9 cellular contexts compared by ENCODE assay signal in the genomic region with DNA sequence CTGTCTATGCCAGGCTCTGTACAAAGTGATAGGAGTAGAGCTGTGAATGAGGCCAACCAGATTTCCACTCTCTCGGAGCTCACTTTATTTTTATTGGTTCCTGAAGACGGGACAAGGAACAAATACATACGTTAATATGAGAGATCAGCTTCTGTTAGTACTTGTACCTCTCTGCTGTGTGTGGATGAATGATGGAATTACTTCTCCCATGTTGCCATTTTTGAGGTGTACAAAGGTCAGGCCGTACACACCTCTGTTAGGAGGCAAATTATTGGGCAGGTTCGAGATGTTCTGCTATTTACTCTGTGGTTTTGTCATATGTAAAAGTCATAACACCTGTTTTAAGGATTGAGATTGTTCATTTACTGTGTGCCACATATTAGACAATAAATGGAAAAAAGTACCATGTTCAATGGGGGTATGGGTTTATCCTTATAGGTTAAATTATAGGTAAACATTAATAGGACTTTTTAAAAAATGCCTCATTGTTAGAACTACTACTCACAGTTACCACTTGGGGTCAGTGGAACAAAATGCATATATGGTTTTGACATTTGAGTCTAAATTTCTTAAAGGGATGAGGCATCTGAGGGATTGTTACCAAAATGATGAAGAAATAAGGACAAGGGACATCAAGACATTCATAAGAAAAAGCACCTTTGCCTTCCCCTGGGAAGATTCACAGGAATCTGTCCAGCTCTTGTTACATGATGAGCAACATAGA. TPM values are rescaled to one million over a fixed set of nuclear protein-coding genes. Genes with fewer than 3 reads are reported as not detected.
DNase-seq lines count a peak whose midpoint lies in the region; TF ChIP-seq lines count a peak whose summit lies in the region.
"Had no signal": no experiment of that assay in that cellular context is flagged by ENCODE, and none has a peak within 500 bp of the region (broad histone marks: within the 10 kb centered on the region; RNA-seq: fewer than 3 reads in every experiment).

No MANE protein-coding gene starts in this region.

- TF ChIP-seq CTCF in mammary epithelial cell (conservative IDR thresholded peaks at IDR 0.05 in 1 of 2, IDR thresholded peaks at IDR 0.05 in 1 of 2; ENCODE audit: extremely low read depth in 1 of 2, insufficient read depth in 1 of 2, low read depth in 1 of 2, low read length in 2 of 2) = peak in 1 of 2 donors; percentile 20
- peak; percentile 45 for TF ChIP-seq CTCF in osteocyte (IDR thresholded peaks at IDR 0.05)
- peak in 1 of 6 experiments; percentile 5 for TF ChIP-seq CTCF in thyroid gland (IDR thresholded peaks at IDR 0.05)

- H3K9me3 ChIP-seq in Karpas-422 (ENCODE audit: low read length) = no peaks in the 10 kb centered on the region
- H3K9me3 ChIP-seq in mammary epithelial cell (replicated peaks; ENCODE audit: insufficient read depth, low read length) = no peaks in the 10 kb centered on the region
- H3K9me3 ChIP-seq in thyroid gland = no peaks in the 10 kb centered on the region

- H3K27me3 Mint-ChIP-seq in osteocyte (ENCODE audit: unreplicated experiment) = no peaks in the 10 kb centered on the region

- intact Hi-C loops in mammary epithelial cell (cut with micrococcal nuclease) (no loop called here), thyroid gland (cut with DNase I) (no loop called here)

- H3K36me3 Mint-ChIP-seq in osteocyte (ENCODE audit: unreplicated experiment) = no peaks in the 10 kb centered on the region

- no peaks in the 10 kb centered on the region for H3K9me3 Mint-ChIP-seq in osteocyte (ENCODE audit: unreplicated experiment)

- 95% methylated on average over 5 of the region's 5 CpGs for WGBS in mammary epithelial cell (ENCODE audit: low coverage, missing lambda C conversion rate)
- WGBS in thyroid gland, 2 donors = 87 to 93% methylated on average over 5 of the region's 5 CpGs

- H3K4me2 ChIP-seq in Karpas-422 (ENCODE audit: low read depth, low read length, poor library complexity, severe bottlenecking) (no peak overlapping the region), mammary epithelial cell (ENCODE audit: insufficient read depth, low read depth, low read length) (peak overlapping the region; percentile 99)

- peak overlapping the region; percentile 94 for H3K4me3 Mint-ChIP-seq in osteocyte (ENCODE audit: unreplicated experiment)

- H3K27ac ChIP-seq in Karpas-422 (ENCODE audit: low read length) (no peak overlapping the region), mammary epithelial cell (ENCODE audit: insufficient read depth, low read depth, low read length) (no peak overlapping the region), thyroid gland (peak overlapping the region in 1 of 3 donors; percentile 95)

- peak overlapping the region; percentile 99 for H3K27ac Mint-ChIP-seq in osteocyte (ENCODE audit: unreplicated experiment)

- TF ChIP-seq POLR2A in thyroid gland (IDR thresholded peaks at IDR 0.05) = no peak

- H3K79me2 ChIP-seq in Karpas-422 (ENCODE audit: low read length) (no peaks in the 10 kb centered on the region), mammary epithelial cell (ENCODE audit: insufficient read depth, low read length) (peaks cover 26% of the 10 kb centered on the region)

- H4K20me1 ChIP-seq in Karpas-422 (ENCODE audit: insufficient read depth, low read depth, low read length) = no peaks in the 10 kb centered on the region
- H4K20me1 ChIP-seq in mammary epithelial cell (ENCODE audit: insufficient read depth, low read length) = no peaks in the 10 kb centered on the region

- H3K27me3 ChIP-seq in Karpas-422 (ENCODE audit: low read length) = peaks cover 4% of the 10 kb centered on the region; the same call in 1 of the 2 replicates
- no peaks in the 10 kb centered on the region for H3K27me3 ChIP-seq in mammary epithelial cell (ENCODE audit: insufficient read depth, low read length)
- H3K27me3 ChIP-seq in thyroid gland = no peaks in the 10 kb centered on the region

- CTCF ChIA-PET in mammary epithelial cell (lab: Charles Lee; ENCODE audit: low non-redundant PET) = no interaction called here

- H3K4me1 ChIP-seq in Karpas-422 (ENCODE audit: low read length) (peaks cover 31% of the 10 kb centered on the region), mammary epithelial cell (ENCODE audit: insufficient read depth, low read length) (peaks cover 11% of the 10 kb centered on the region), thyroid gland (peaks cover 0 to 14% of the 10 kb centered on the region in 2 donors)

- dilution Hi-C loops in mammary epithelial cell (cut with HindIII; ENCODE audit: low sequenced_read_pairs) = no loop called here

- no peaks in the 10 kb centered on the region for H3K36me3 ChIP-seq in Karpas-422 (ENCODE audit: insufficient read depth, low read length)
- no peaks in the 10 kb centered on the region for H3K36me3 ChIP-seq in mammary epithelial cell (ENCODE audit: insufficient read depth, low read length)
- no peaks in the 10 kb centered on the region for H3K36me3 ChIP-seq in thyroid gland

- no peak overlapping the region for H3K4me3 ChIP-seq in Karpas-422 (ENCODE audit: low read length)
- peak overlapping the region in 1 of 3 experiments; percentile 85 for H3K4me3 ChIP-seq in mammary epithelial cell (replicated peaks in 1 of 3; ENCODE audit: insufficient read depth in 1 of 3, low read depth in 2 of 3, low read length in 3 of 3)
- peak overlapping the region in 1 of 3 donors; percentile 1 for H3K4me3 ChIP-seq in thyroid gland (replicated peaks in 1 of 3)

- no peaks in the 10 kb centered on the region for H3K9me2 ChIP-seq in Karpas-422 (replicated peaks; ENCODE audit: insufficient read depth, low read length)

- BruUV-seq in mammary epithelial cell (replicated peaks; lab: Mats Ljungman, UMichigan) = no TSS peak

- in situ Hi-C loops in mammary epithelial cell (cut with MboI; ENCODE audit: low sequenced_read_pairs in 2 of 2) = no loop called here

- peak; percentile 13 for DNase-seq in EL
- peak; percentile 62 for DNase-seq in Karpas-422
- DNase-seq in mammary epithelial cell = no peak
- DNase-seq in osteocyte (ENCODE audit: extremely low spot score, unreplicated experiment) = no peak
- DNase-seq in NCI-H446 treated with DMSO at 0.1 percent for 48 hours (lab: John Stamatoyannopoulos, UW) = no peak
- DNase-seq in thyroid gland = no peak
- DNase-seq in germinal center (ENCODE audit: low spot score) = no peak
- DNase-seq in activated T-cell treated with anti-CD3 and anti-CD28 coated beads, Interleukin-2, amount 50 U/mL, for 48 hours = no peak

- H3K4me1 Mint-ChIP-seq in osteocyte (ENCODE audit: unreplicated experiment) = peaks cover 55% of the 10 kb centered on the region

- H2AFZ ChIP-seq in Karpas-422 (ENCODE audit: low read length) (no peak overlapping the region), mammary epithelial cell (ENCODE audit: low read depth, low read length) (no peak overlapping the region)

- no peak overlapping the region for H3K9ac ChIP-seq in Karpas-422 (ENCODE audit: low read length)
- peak overlapping the region; percentile 10 for H3K9ac ChIP-seq in mammary epithelial cell (ENCODE audit: insufficient read depth, low read length)

RNA-seq across cellular contexts. Expression of a gene that starts 26.9 kb away (rescaled TPM):
- 22.5 and 22.7 TPM in 2 replicates for total RNA-seq in Karpas-422 (2014; rRNA removed; shearing (Covaris generic); ENCODE audit: low replicate concordance)
- 10 to 100 TPM; 12.0 to 61.2 TPM for total RNA-seq in mammary epithelial cell
- 17.5 TPM for polyA plus RNA-seq in mammary epithelial cell
- polyA minus RNA-seq in mammary epithelial cell = 32.0 TPM
- 62.4 and 64.3 TPM in 2 replicates for total RNA-seq in osteocyte
- 10 to 100 TPM; 23.3 to 34.7 (median 29.6) TPM for total RNA-seq in thyroid gland

RNA-seq across cellular contexts. Expression of a gene that starts 27.1 kb away (rescaled TPM):
- total RNA-seq in Karpas-422 (2014; rRNA removed; shearing (Covaris generic); ENCODE audit: low replicate concordance) = 0.52 and 0.69 TPM in 2 replicates
- total RNA-seq in mammary epithelial cell (1 to 10 TPM in 1 of 2 donors, under 1 TPM in 1; 0.83 to 1.3 TPM), osteocyte (0.84 and 1.2 TPM in 2 replicates), thyroid gland (1 to 10 TPM in 1 of 4 donors, under 1 TPM in 3; 0.33 to 2.5 (median 0.73) TPM)
- 1.1 TPM for polyA plus RNA-seq in mammary epithelial cell
- polyA minus RNA-seq in mammary epithelial cell = not detected

RNA-seq across cellular contexts. Expression of a gene that starts 37.6 kb away (rescaled TPM):
- total RNA-seq in Karpas-422 (2014; rRNA removed; shearing (Covaris generic); ENCODE audit: low replicate concordance) = not detected in 2 replicates
- total RNA-seq in mammary epithelial cell = under 1 TPM in 1 of 2 donors, not detected in 1; 0.17 TPM
- not detected for polyA plus RNA-seq in mammary epithelial cell
- polyA minus RNA-seq in mammary epithelial cell = not detected
- total RNA-seq in osteocyte = not detected in 2 replicates
- total RNA-seq in thyroid gland = 1 to 10 TPM in 1 of 4 donors, under 1 TPM in 2, not detected in 1; 0.83 to 1.3 (median 0.89) TPM
- total RNA-seq: activated CD8-positive, alpha-beta memory T cell treated with anti-CD3 and anti-CD28 coated beads for 36 hours had no signal

Comparison
In these comparisons a context has a peak if more than half of its experiments do, and no peak if none do; other contexts are left out.
1. DNase-seq: peak in EL (single experiment) and Karpas-422 (single experiment); none in mammary epithelial cell (single experiment), osteocyte (single experiment), NCI-H446 treated with DMSO at 0.1 percent for 48 hours (single experiment), thyroid gland (0 of 2), germinal center (single experiment) and activated T-cell treated with anti-CD3 and anti-CD28 coated beads, Interleukin-2, amount 50 U/mL, for 48 hours (0 of 2).